ENCODE assay signal across 9 cellular contexts in genomic region chr17:39402890-39403605, GRCh38. TPM values are rescaled to one million over a fixed set of nuclear protein-coding genes. Genes with fewer than 3 reads are reported as not detected.
DNase-seq lines count a peak whose midpoint lies in the region; ATAC-seq lines count a peak whose summit lies in the region.
"Had no signal": no experiment of that assay in that cellular context is flagged by ENCODE, and none has a peak within 500 bp of the region (broad histone marks: within the 10 kb centered on the region; RNA-seq: fewer than 3 reads in every experiment).

No MANE protein-coding gene starts in this region.

- H3K18ac ChIP-seq in trophoblast cell (ENCODE audit: low read length), result no peak overlapping the region

- peaks cover 8% of the 10 kb centered on the region for H3K79me1 ChIP-seq in trophoblast cell (ENCODE audit: low read length)

- H3K79me2 ChIP-seq in trophoblast cell (ENCODE audit: control insufficient read depth, insufficient read depth, low read length, poor library complexity), result peaks cover 2% of the 10 kb centered on the region

- WGBS in trophoblast cell (ENCODE audit: extremely low coverage, insufficient coverage, insufficient read length), result no CpG with 5 or more reads among the region's 22 CpGs

- DNase-seq in T-helper 1 cell (no peak), NCI-H69 (lab: John Stamatoyannopoulos, UW) (peak; percentile 39), trophoblast cell (peak in 1 of 2 donors; percentile 41), cerebellar nuclear complex (lab: John Stamatoyannopoulos, UW) (no peak)
- no peak for DNase-seq in effector memory CD4-positive, alpha-beta T cell

- peak overlapping the region; percentile 77 for H3K4me3 Mint-ChIP-seq in T-helper 1 cell treated with Interleukin-12 subunit alpha and Interleukin-12 subunit beta and Interleukin-4 antibody, amounts not matched to agents 30 μg/mL and 1 μg/mL, for 36 hours

- peak overlapping the region; percentile 85 for H3K27ac ChIP-seq in effector memory CD4-positive, alpha-beta T cell (ENCODE audit: insufficient read depth, low read length, poor library complexity, severe bottlenecking)
- no peak overlapping the region for H3K27ac ChIP-seq in trophoblast cell (ENCODE audit: low read depth, low read length)

- H4K12ac ChIP-seq in trophoblast cell (ENCODE audit: low read depth, low read length), result no peak overlapping the region

- no peak overlapping the region for H2BK12ac ChIP-seq in trophoblast cell (ENCODE audit: low read length)

- no peaks in the 10 kb centered on the region for H3K27me3 Mint-ChIP-seq in T-helper 1 cell treated with Interleukin-12 subunit alpha and Interleukin-12 subunit beta and Interleukin-4 antibody, amounts not matched to agents 30 μg/mL and 1 μg/mL, for 36 hours (ENCODE audit: low read depth)

- peak overlapping the region; percentile 45 for H3K4me2 ChIP-seq in trophoblast cell (ENCODE audit: low read length)

- no peak overlapping the region for H4K8ac ChIP-seq in trophoblast cell (ENCODE audit: low read depth, low read length)

- no peaks in the 10 kb centered on the region for H3K27me3 ChIP-seq in effector memory CD4-positive, alpha-beta T cell (replicated peaks; ENCODE audit: control insufficient read depth, insufficient read depth, low read length, poor library complexity, severe bottlenecking)
- no peaks in the 10 kb centered on the region for H3K27me3 ChIP-seq in trophoblast cell (ENCODE audit: insufficient read depth, low read length)
- H3K27me3 ChIP-seq: transverse colon had no signal

- no peak overlapping the region for H3K14ac ChIP-seq in trophoblast cell (ENCODE audit: low read length)

- no peaks in the 10 kb centered on the region for H3K9me3 Mint-ChIP-seq in T-helper 1 cell treated with Interleukin-12 subunit alpha and Interleukin-12 subunit beta and Interleukin-4 antibody, amounts not matched to agents 30 μg/mL and 1 μg/mL, for 36 hours

- peaks cover 3% of the 10 kb centered on the region for H3K36me3 ChIP-seq in effector memory CD4-positive, alpha-beta T cell (ENCODE audit: control insufficient read depth, insufficient read depth, low read length)
- H3K36me3 ChIP-seq in trophoblast cell (ENCODE audit: control insufficient read depth in 1 of 2, insufficient read depth in 2 of 2, low read length in 2 of 2), result peaks cover 4 to 9% of the 10 kb centered on the region in 2 experiments

- H3K4me1 ChIP-seq in effector memory CD4-positive, alpha-beta T cell (ENCODE audit: control insufficient read depth, insufficient read depth, low read length, poor library complexity, severe bottlenecking), result no peaks in the 10 kb centered on the region
- H3K4me1 ChIP-seq in trophoblast cell (ENCODE audit: control insufficient read depth in 1 of 2, insufficient read depth in 2 of 2, low read length in 2 of 2), result peaks cover 0 to 7% of the 10 kb centered on the region in 2 experiments

- H3K9me3 ChIP-seq in effector memory CD4-positive, alpha-beta T cell (ENCODE audit: control insufficient read depth, low read length), result no peaks in the 10 kb centered on the region
- H3K9me3 ChIP-seq in trophoblast cell (ENCODE audit: insufficient read depth, low read depth, low read length), result no peaks in the 10 kb centered on the region
- H3K9me3 ChIP-seq: transverse colon had no signal

- no peak overlapping the region for H3K9ac ChIP-seq in trophoblast cell (ENCODE audit: low read length)

- no peak overlapping the region for H3K27ac Mint-ChIP-seq in T-helper 1 cell treated with Interleukin-12 subunit alpha and Interleukin-12 subunit beta and Interleukin-4 antibody, amounts not matched to agents 30 μg/mL and 1 μg/mL, for 36 hours

- peak overlapping the region; percentile 96 for H3K4me3 ChIP-seq in effector memory CD4-positive, alpha-beta T cell (ENCODE audit: insufficient read depth, low read depth, low read length, poor library complexity, severe bottlenecking)
- no peak overlapping the region for H3K4me3 ChIP-seq in trophoblast cell (ENCODE audit: low read depth, low read length)

- no peak for ATAC-seq in HG03159 (IDR thresholded peaks at IDR 0.05; ENCODE audit: unreplicated experiment)
- no peak for ATAC-seq in GM18867 (IDR thresholded peaks at IDR 0.05; ENCODE audit: unreplicated experiment)

- H2AK5ac ChIP-seq in trophoblast cell (ENCODE audit: low read length), result no peak overlapping the region

- H3K4me1 Mint-ChIP-seq in T-helper 1 cell treated with Interleukin-12 subunit alpha and Interleukin-12 subunit beta and Interleukin-4 antibody, amounts not matched to agents 30 μg/mL and 1 μg/mL, for 36 hours (ENCODE audit: low read depth), result peaks cover 33% of the 10 kb centered on the region

- no peak overlapping the region for H2BK120ac ChIP-seq in trophoblast cell (ENCODE audit: insufficient read depth, low read length, poor library complexity)

- H4K91ac ChIP-seq in trophoblast cell (ENCODE audit: low read depth, low read length), result no peak overlapping the region

- H2AFZ ChIP-seq in trophoblast cell (ENCODE audit: insufficient read depth, low read length, poor library complexity), result no peak overlapping the region

- no peak overlapping the region for H3K23ac ChIP-seq in trophoblast cell (ENCODE audit: low read length)

- peaks cover 8% of the 10 kb centered on the region for H3K36me3 Mint-ChIP-seq in T-helper 1 cell treated with Interleukin-12 subunit alpha and Interleukin-12 subunit beta and Interleukin-4 antibody, amounts not matched to agents 30 μg/mL and 1 μg/mL, for 36 hours (ENCODE audit: low read depth)

- no peak overlapping the region for H2BK5ac ChIP-seq in trophoblast cell (ENCODE audit: low read depth, low read length, poor library complexity)

- no peak overlapping the region for H3K4ac ChIP-seq in trophoblast cell (ENCODE audit: low read depth, low read length)

RNA-seq across cellular contexts. Expression of gene FBXL20, which starts 1.6 kb away (rescaled TPM):
- 5.7 and 5.8 TPM in 2 replicates for polyA plus RNA-seq in trophoblast cell (2013)

RNA-seq across cellular contexts. Expression of gene MED1, which starts 48.0 kb away (rescaled TPM):
- polyA plus RNA-seq in trophoblast cell (2013), result 32.0 and 33.3 TPM in 2 replicates

RNA-seq across cellular contexts. Expression of gene CDK12, which starts 58.2 kb away (rescaled TPM):
- polyA plus RNA-seq in trophoblast cell (2013), result 33.7 and 34.2 TPM in 2 replicates
